In the genomic region with DNA sequence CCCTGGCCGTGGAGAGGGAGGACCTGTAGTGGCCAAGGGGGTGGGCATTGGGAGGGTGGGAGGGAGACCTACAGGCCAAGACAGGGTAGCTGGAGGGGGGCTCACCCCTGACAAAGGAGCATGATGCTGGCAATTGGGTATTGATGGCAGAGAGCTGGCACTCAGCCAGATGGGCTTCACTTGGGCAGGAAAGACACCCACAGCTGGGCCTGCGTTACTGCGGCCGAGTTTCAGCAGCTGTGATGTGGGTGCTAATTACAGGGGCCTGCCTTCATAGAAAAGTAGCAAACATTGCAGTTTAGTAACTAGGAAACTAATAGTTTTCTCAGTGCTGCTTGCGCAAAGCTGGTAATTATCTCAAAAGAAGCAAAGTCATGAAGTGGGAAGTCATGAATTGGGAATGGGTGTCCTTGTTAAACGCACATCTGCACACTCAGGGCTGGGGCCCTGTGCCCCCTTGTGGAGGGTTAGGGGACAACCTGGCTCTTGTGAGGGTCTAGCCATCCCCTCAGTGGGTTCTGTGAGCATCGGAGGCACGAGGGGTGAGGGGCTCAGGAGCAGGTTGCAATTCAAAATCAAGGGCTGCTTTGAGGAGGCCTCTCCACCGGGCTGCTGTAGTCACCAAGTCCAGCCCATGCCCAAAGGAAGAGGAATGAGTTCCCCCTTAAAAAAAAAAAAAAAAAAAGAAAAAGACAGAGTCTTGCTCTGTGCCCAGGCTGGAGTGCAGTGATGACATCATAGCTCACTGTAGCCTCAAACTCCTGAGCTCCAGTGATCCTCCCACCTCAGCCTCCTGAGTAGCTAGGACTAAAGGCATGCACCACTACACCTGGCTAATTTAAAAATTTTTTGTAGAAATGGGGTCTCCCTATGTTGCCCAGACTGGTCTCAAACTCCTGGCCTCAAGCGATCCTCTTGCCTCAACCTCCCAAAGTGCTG, we compare ENCODE assay signal across 8 cellular contexts. TPM values are rescaled to one million over a fixed set of nuclear protein-coding genes. Genes with fewer than 3 reads are reported as not detected.
DNase-seq lines count a peak whose midpoint lies in the region; ATAC-seq, FAIRE-seq and TF ChIP-seq lines count a peak whose summit lies in the region.

No MANE protein-coding gene starts in this region.

- H3K36me3 ChIP-seq in astrocyte (ENCODE audit: insufficient read depth, low read length), result peaks cover 5% of the 10 kb centered on the region

- no peaks in the 10 kb centered on the region for H3K79me2 ChIP-seq in astrocyte (ENCODE audit: insufficient read depth, low read length)

- no peak overlapping the region for H3K4me3 ChIP-seq in astrocyte (ENCODE audit: insufficient read depth, low read depth, low read length)

- H3K9me3 Mint-ChIP-seq in astrocyte (ENCODE audit: unreplicated experiment), result no peaks in the 10 kb centered on the region
- no peaks in the 10 kb centered on the region for H3K9me3 Mint-ChIP-seq in natural killer cell treated with Interleukin-12 subunit alpha and Interleukin-12 subunit beta and Interleukin-15 and Interleukin-18, amount 100 ng/mL, for 72 hours

- no peak overlapping the region for H3K4me2 ChIP-seq in astrocyte (ENCODE audit: low read length)

- peaks cover 61% of the 10 kb centered on the region for H4K20me1 ChIP-seq in astrocyte (ENCODE audit: insufficient read depth, low read length)

- no peaks in the 10 kb centered on the region for H3K27me3 Mint-ChIP-seq in astrocyte (ENCODE audit: low read depth, unreplicated experiment)
- no peaks in the 10 kb centered on the region for H3K27me3 Mint-ChIP-seq in natural killer cell treated with Interleukin-12 subunit alpha and Interleukin-12 subunit beta and Interleukin-15 and Interleukin-18, amount 100 ng/mL, for 72 hours

- H3K9me3 ChIP-seq in astrocyte (ENCODE audit: insufficient read depth, low read depth, low read length), result no peaks in the 10 kb centered on the region

- peaks cover 17% of the 10 kb centered on the region for H3K4me1 ChIP-seq in astrocyte (ENCODE audit: insufficient read depth, low read length)

- TF ChIP-seq CTCF in astrocyte (IDR thresholded peaks at IDR 0.05; ENCODE audit: insufficient read depth, low read depth, low read length), result peak; percentile 42

- H2AFZ ChIP-seq in astrocyte (ENCODE audit: low read depth, low read length), result no peak overlapping the region

- peaks cover 8% of the 10 kb centered on the region for H3K36me3 Mint-ChIP-seq in astrocyte (ENCODE audit: low read depth, unreplicated experiment)
- no peaks in the 10 kb centered on the region for H3K36me3 Mint-ChIP-seq in natural killer cell treated with Interleukin-12 subunit alpha and Interleukin-12 subunit beta and Interleukin-15 and Interleukin-18, amount 100 ng/mL, for 72 hours

- H3K27ac Mint-ChIP-seq in astrocyte (ENCODE audit: unreplicated experiment), result no peak overlapping the region
- H3K27ac Mint-ChIP-seq in natural killer cell treated with Interleukin-12 subunit alpha and Interleukin-12 subunit beta and Interleukin-15 and Interleukin-18, amount 100 ng/mL, for 72 hours, result peak overlapping the region; percentile 44 to 83

- H3K4me3 Mint-ChIP-seq in astrocyte (ENCODE audit: unreplicated experiment), result no peak overlapping the region
- H3K4me3 Mint-ChIP-seq in natural killer cell treated with Interleukin-12 subunit alpha and Interleukin-12 subunit beta and Interleukin-15 and Interleukin-18, amount 100 ng/mL, for 72 hours, result no peak overlapping the region

- no peak for FAIRE-seq in astrocyte (lab: Jason Lieb, UNC)

- H3K27ac ChIP-seq in astrocyte (ENCODE audit: low read depth, low read length), result no peak overlapping the region

- no peak overlapping the region for H3K9ac ChIP-seq in astrocyte (ENCODE audit: low read length)

- ATAC-seq in natural killer cell treated with Interleukin-12 subunit alpha and Interleukin-12 subunit beta and Interleukin-15 and Interleukin-18, amount 100 ng/mL, for 72 hours, result peak in 1 of 2 donors; percentile 43
- ATAC-seq in HG02642 (IDR thresholded peaks at IDR 0.05; ENCODE audit: poor library complexity, unreplicated experiment) (no peak), HG02610 (IDR thresholded peaks at IDR 0.05; ENCODE audit: unreplicated experiment) (no peak)

- no peaks in the 10 kb centered on the region for H3K27me3 ChIP-seq in astrocyte (ENCODE audit: insufficient read depth, low read length)

- DNase-seq in DMS 273 (lab: John Stamatoyannopoulos, UW; ENCODE audit: unreplicated experiment) (peak; percentile 48), DMS 273 treated with DMSO at 0.1 percent for 48 hours (lab: John Stamatoyannopoulos, UW) (no peak), Kasumi-1 (lab: John Stamatoyannopoulos, UW) (peak; percentile 24 to 39), astrocyte (ENCODE audit: low read depth) (no peak)
- no peak for DNase-seq in natural killer cell treated with Interleukin-12 subunit alpha and Interleukin-12 subunit beta and Interleukin-15 and Interleukin-18, amount 100 ng/mL, for 72 hours (ENCODE audit: low spot score)
- no peak for DNase-seq in activated effector memory CD4-positive, alpha-beta T cell treated with Interleukin-2 at 50 U/mL for 16 hours

- H3K4me1 Mint-ChIP-seq in astrocyte (ENCODE audit: low read depth, unreplicated experiment), result peaks cover 4% of the 10 kb centered on the region
- H3K4me1 Mint-ChIP-seq in natural killer cell treated with Interleukin-12 subunit alpha and Interleukin-12 subunit beta and Interleukin-15 and Interleukin-18, amount 100 ng/mL, for 72 hours (ENCODE audit: low read depth in 2 of 2), result peaks cover 20 to 27% of the 10 kb centered on the region in 2 donors

RNA-seq across cellular contexts. Expression of a gene that starts 24.4 kb away (rescaled TPM):
- total RNA-seq in astrocyte, result 19.8 and 25.7 TPM in 2 replicates
- total RNA-seq in natural killer cell treated with Interleukin-12 subunit alpha and Interleukin-12 subunit beta and Interleukin-15 and Interleukin-18, amount 100 ng/mL, for 72 hours, result 10 to 100 TPM; 29.9 to 34.3 TPM

RNA-seq across cellular contexts. Expression of a gene that starts 24.5 kb away (rescaled TPM):
- total RNA-seq in astrocyte, result 116 and 120 TPM in 2 replicates
- total RNA-seq in natural killer cell treated with Interleukin-12 subunit alpha and Interleukin-12 subunit beta and Interleukin-15 and Interleukin-18, amount 100 ng/mL, for 72 hours, result 100 to 1,000 TPM; 141 to 223 TPM

RNA-seq across cellular contexts. Expression of a gene that starts 50.6 kb away (rescaled TPM):
- 11.0 and 17.9 TPM in 2 replicates for total RNA-seq in astrocyte
- total RNA-seq in natural killer cell treated with Interleukin-12 subunit alpha and Interleukin-12 subunit beta and Interleukin-15 and Interleukin-18, amount 100 ng/mL, for 72 hours, result 1 to 10 TPM; 3.7 to 3.8 TPM

RNA-seq across cellular contexts. Expression of a gene that starts 54.9 kb away (rescaled TPM):
- total RNA-seq in astrocyte, result 28.0 TPM in 2 replicates
- total RNA-seq in natural killer cell treated with Interleukin-12 subunit alpha and Interleukin-12 subunit beta and Interleukin-15 and Interleukin-18, amount 100 ng/mL, for 72 hours, result 10 to 100 TPM; 50.5 to 61.6 TPM

Comparison
In these comparisons a context has a peak if more than half of its experiments do, and no peak if none do; other contexts are left out.
1. DNase-seq: peak in DMS 273 (single experiment) and Kasumi-1 (2 of 2); none in DMS 273 treated with DMSO at 0.1 percent for 48 hours (single experiment), astrocyte (single experiment), natural killer cell treated with Interleukin-12 subunit alpha and Interleukin-12 subunit beta and Interleukin-15 and Interleukin-18, amount 100 ng/mL, for 72 hours (single experiment) and activated effector memory CD4-positive, alpha-beta T cell treated with Interleukin-2 at 50 U/mL for 16 hours (single experiment).